ENCODE assay signal across 20 cellular contexts in the genomic region with DNA sequence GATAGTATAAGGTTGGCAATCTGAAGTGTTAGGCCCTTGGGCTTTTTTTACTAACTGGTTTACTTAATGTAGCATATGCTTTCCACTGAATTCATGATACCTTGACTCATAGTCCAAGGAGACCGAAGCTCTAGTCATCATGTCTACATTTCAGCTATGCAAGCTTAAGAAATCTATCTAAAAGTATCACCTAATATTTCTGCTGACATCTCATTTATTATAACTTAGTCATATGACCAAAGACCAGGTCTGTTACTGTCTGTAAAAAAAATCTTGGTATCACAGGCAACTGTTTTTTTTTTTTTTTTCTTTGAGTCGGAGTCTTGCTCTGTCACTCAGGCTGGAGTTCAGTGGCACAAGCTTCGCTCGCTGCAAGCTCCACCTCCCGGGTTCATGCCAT.
"Had no signal": no experiment of that assay in that cellular context is flagged by ENCODE, and none has a peak within 500 bp of the region (broad histone marks: within the 10 kb centered on the region; RNA-seq: fewer than 3 reads in every experiment).

No MANE protein-coding gene starts in this region.

- DNase-seq: Karpas-422, KG1, MG63, NCI-H1092, NCI-H1105 treated with DMSO at 0.1 percent for 48 hours, NCI-H1417 treated with DMSO at 0.1 percent for 48 hours, NCI-H146, NCI-H1694 treated with DMSO at 0.1 percent for 48 hours, NCI-H1930, NCI-H2081, NCI-H2107, NCI-H2227 treated with DMSO at 0.1 percent for 48 hours, NCI-H446, NCI-H510A, NCI-H524 treated with DMSO at 0.1 percent for 48 hours, NCI-H69, NCI-H774, SHP77, SK-N-SH had no signal

- H3K36me3 ChIP-seq: MG63 had no signal

- H3K27me3 ChIP-seq: MG63 had no signal

- H3K27ac ChIP-seq: RWPE1 had no signal

- H3K9me2 ChIP-seq: SK-N-SH had no signal

- H3K4me3 ChIP-seq: MG63 had no signal

- H3K9me3 ChIP-seq: MG63, SK-N-SH had no signal

- H3K4me2 ChIP-seq: SK-N-SH had no signal

- H3K9ac ChIP-seq: SK-N-SH had no signal
